Comparison of ENCODE assay signal across 9 cellular contexts in the genomic region with DNA sequence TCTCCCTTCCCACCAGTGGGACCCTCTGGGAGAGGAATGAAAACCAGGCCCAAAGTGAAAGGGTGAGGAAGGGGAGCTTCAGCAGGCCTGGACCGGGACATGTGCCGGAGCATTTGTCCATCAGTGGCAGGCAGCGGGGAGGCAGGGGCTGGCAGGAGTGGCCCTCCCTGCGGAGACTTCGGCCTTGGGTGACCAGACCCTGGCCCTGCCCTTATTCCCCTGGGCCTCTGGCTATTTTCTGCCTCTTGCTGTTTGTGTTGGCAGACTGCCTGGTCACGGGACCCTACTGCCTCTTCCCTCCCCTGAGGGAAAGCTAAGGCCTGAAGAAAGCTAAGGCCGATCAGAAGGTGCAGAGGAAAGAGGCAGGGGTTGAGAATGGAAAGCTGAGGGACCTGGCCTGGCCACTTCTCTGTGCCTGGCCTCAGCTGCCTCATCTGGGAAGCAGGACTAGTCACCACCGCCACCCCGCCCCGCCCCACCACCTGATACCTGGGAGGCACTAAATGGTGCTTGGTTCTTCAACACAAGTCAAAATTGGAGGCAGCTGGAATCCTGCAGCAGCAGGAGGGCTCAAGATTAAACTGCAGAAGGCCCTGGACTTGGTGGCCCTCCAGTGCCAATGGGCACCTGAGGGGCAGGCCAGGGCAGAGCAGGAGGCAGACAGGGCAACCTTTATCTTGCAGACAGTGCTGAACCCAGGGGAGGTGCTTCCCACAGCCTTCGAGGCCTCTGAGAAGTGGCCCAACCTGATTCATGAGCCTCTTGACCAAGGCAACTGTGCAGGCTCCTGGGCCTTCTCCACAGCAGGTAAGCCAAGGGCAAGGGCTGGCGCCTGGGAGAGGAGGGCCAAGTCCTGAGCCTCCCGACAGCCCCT. TPM values are rescaled to one million over a fixed set of nuclear protein-coding genes. Genes with fewer than 3 reads are reported as not detected.
DNase-seq lines count a peak whose midpoint lies in the region; ATAC-seq and TF ChIP-seq lines count a peak whose summit lies in the region.
"Had no signal": no experiment of that assay in that cellular context is flagged by ENCODE, and none has a peak within 500 bp of the region (broad histone marks: within the 10 kb centered on the region; RNA-seq: fewer than 3 reads in every experiment).

No MANE protein-coding gene starts in this region.

- TF ChIP-seq CTCF in brain microvascular endothelial cell (IDR thresholded peaks at IDR 0.05; ENCODE audit: low read depth, low read length, missing control alignments) (no peak), thoracic aorta (IDR thresholded peaks at IDR 0.05) (no peak)

- H3K9me3 ChIP-seq in thoracic aorta: no peaks in the 10 kb centered on the region

- peaks cover 8% of the 10 kb centered on the region for H3K36me3 ChIP-seq in brain microvascular endothelial cell (replicated peaks)
- H3K36me3 ChIP-seq in thoracic aorta: peaks cover 36% of the 10 kb centered on the region

- H3K27me3 ChIP-seq in brain microvascular endothelial cell (replicated peaks) (no peaks in the 10 kb centered on the region), layer of hippocampus (ENCODE audit: control insufficient read depth, insufficient read depth, low read length) (peaks cover 4% of the 10 kb centered on the region), thoracic aorta (replicated peaks; ENCODE audit: insufficient read depth) (no peaks in the 10 kb centered on the region)

- H3K27ac ChIP-seq in brain microvascular endothelial cell (no peak overlapping the region), layer of hippocampus (ENCODE audit: low read depth, low read length) (peak overlapping the region; percentile 38), thoracic aorta (peak overlapping the region; percentile 97 to 99)

- H3K4me3 ChIP-seq in brain microvascular endothelial cell (ENCODE audit: low read depth, low read length): no peak overlapping the region
- peak overlapping the region; percentile 91 for H3K4me3 ChIP-seq in thoracic aorta

- H3K27ac Mint-ChIP-seq in stimulated activated naive CD8-positive, alpha-beta T cell treated with anti-CD3 and anti-CD28 coated beads, Interleukin-15, amount 100 ng/mL, for 72 hours: no peak overlapping the region
- H3K27ac Mint-ChIP-seq in immature natural killer cell: no peak overlapping the region

- H3K4me3 Mint-ChIP-seq in stimulated activated naive CD8-positive, alpha-beta T cell treated with anti-CD3 and anti-CD28 coated beads, Interleukin-15, amount 100 ng/mL, for 72 hours: no peak overlapping the region
- no peak overlapping the region for H3K4me3 Mint-ChIP-seq in immature natural killer cell

- no peaks in the 10 kb centered on the region for H3K9me3 Mint-ChIP-seq in stimulated activated naive CD8-positive, alpha-beta T cell treated with anti-CD3 and anti-CD28 coated beads, Interleukin-15, amount 100 ng/mL, for 72 hours
- peaks cover 0 to 2% (median 0%) of the 10 kb centered on the region in 6 donors for H3K9me3 Mint-ChIP-seq in immature natural killer cell

- DNase-seq in NCI-H1092 (lab: John Stamatoyannopoulos, UW) (peak; percentile 37), brain microvascular endothelial cell (peak; percentile 66), thoracic aorta (ENCODE audit: low spot score) (peak; percentile 67), immature natural killer cell (no peak)
- DNase-seq in stimulated activated naive CD8-positive, alpha-beta T cell treated with anti-CD3 and anti-CD28 coated beads, Interleukin-15, amount 100 ng/mL, for 72 hours: no peak
- DNase-seq: T-helper 2 cell had no signal

- H3K36me3 Mint-ChIP-seq in immature natural killer cell: no peaks in the 10 kb centered on the region

- peak; percentile 34 for ATAC-seq in thoracic aorta (ENCODE audit: insufficient number of reproducible peaks, low FRiP score, low read depth)
- ATAC-seq in stimulated activated naive CD8-positive, alpha-beta T cell treated with anti-CD3 and anti-CD28 coated beads, Interleukin-15, amount 100 ng/mL, for 72 hours: no peak
- no peak for ATAC-seq in GM18511 (IDR thresholded peaks at IDR 0.05; ENCODE audit: unreplicated experiment)

- H3K27me3 Mint-ChIP-seq in stimulated activated naive CD8-positive, alpha-beta T cell treated with anti-CD3 and anti-CD28 coated beads, Interleukin-15, amount 100 ng/mL, for 72 hours: peaks cover 22% of the 10 kb centered on the region
- H3K27me3 Mint-ChIP-seq in immature natural killer cell (ENCODE audit: low read depth in 3 of 3): peaks cover 2 to 7% (median 6%) of the 10 kb centered on the region in 3 donors

- in situ Hi-C loops in brain microvascular endothelial cell (cut with HindIII; ENCODE audit: low pct_ligation_motif_present, low sequenced_read_pairs): no loop called here

- H3K4me1 Mint-ChIP-seq in stimulated activated naive CD8-positive, alpha-beta T cell treated with anti-CD3 and anti-CD28 coated beads, Interleukin-15, amount 100 ng/mL, for 72 hours: no peaks in the 10 kb centered on the region
- H3K4me1 Mint-ChIP-seq in immature natural killer cell: peaks cover 0 to 2% of the 10 kb centered on the region in 2 donors

- peaks cover 66 to 88% of the 10 kb centered on the region in 2 donors for H3K4me1 ChIP-seq in thoracic aorta (ENCODE audit: control insufficient read depth in 1 of 2, low read depth in 2 of 2)

RNA-seq across cellular contexts. Expression of a gene that starts 7.9 kb away (rescaled TPM):
- total RNA-seq in thoracic aorta: 1,000 to 10,000 TPM in 1 of 2 donors, 100 to 1,000 TPM in 1; 581 to 1,250 TPM
- not detected for polyA plus RNA-seq in immature natural killer cell

RNA-seq across cellular contexts. Expression of a gene that starts 33.3 kb away (rescaled TPM):
- not detected for total RNA-seq in thoracic aorta
- polyA plus RNA-seq in immature natural killer cell: not detected
- total RNA-seq: bronchial epithelial cell had no signal

Comparison
In these comparisons a context has a peak if more than half of its experiments do, and no peak if none do; other contexts are left out.
1. DNase-seq: peak in NCI-H1092 (single experiment), brain microvascular endothelial cell (single experiment) and thoracic aorta (single experiment); none in stimulated activated naive CD8-positive, alpha-beta T cell treated with anti-CD3 and anti-CD28 coated beads, Interleukin-15, amount 100 ng/mL, for 72 hours (0 of 2) and immature natural killer cell (0 of 3).